ENCODE assay signal across 14 cellular contexts in the genomic region with DNA sequence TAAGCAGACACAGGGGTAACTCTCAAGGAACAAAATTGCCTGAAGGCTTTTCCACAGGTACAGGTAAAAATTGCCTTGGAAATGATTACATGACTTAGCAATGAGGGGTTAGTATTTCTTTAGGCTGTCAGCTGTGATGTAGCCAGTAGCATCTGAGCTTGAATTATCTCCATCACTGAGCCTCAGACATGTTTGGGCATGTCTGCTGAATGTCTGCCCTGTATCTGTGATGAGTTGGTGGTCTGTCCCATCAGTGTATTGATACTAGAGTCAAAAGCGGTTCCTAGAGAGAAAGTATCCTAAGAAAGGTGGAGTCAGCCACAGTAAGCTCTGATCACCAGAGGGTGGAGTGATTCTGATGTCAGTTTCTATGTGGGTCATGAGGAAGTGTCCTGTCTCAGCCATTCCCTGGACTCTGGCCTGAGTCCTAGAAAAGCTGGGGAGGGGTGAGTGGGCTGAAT. TPM values are rescaled to one million over a fixed set of nuclear protein-coding genes. Genes with fewer than 3 reads are reported as not detected.
DNase-seq lines count a peak whose midpoint lies in the region; ATAC-seq and TF ChIP-seq lines count a peak whose summit lies in the region.
"Had no signal": no experiment of that assay in that cellular context is flagged by ENCODE, and none has a peak within 500 bp of the region (broad histone marks: within the 10 kb centered on the region; RNA-seq: fewer than 3 reads in every experiment).

No MANE protein-coding gene starts in this region.

- H3K4me3 ChIP-seq in astrocyte of the spinal cord (ENCODE audit: low read depth, low read length) (no peak overlapping the region), skeletal muscle cell (ENCODE audit: low read depth, low read length) (no peak overlapping the region), uterus (no peak overlapping the region)
- H3K4me3 ChIP-seq: K562, PC-9 had no signal

- H3K27me3 Mint-ChIP-seq in glutamatergic neuron (ENCODE audit: unreplicated experiment) = peaks cover 2% of the 10 kb centered on the region
- H3K27me3 Mint-ChIP-seq: activated naive CD8-positive, alpha-beta T cell had no signal

- H3K4me3 Mint-ChIP-seq in glutamatergic neuron (ENCODE audit: unreplicated experiment) = peak overlapping the region; percentile 16
- H3K4me3 Mint-ChIP-seq: activated naive CD8-positive, alpha-beta T cell; T-helper 2 cell treated with Interferon-gamma antibody and Interleukin-4, amounts not matched to agents 5 μg/mL and 100 μg/mL, for 36 hours had no signal

- intact Hi-C loops in uterus (cut with DNase I; ENCODE audit: low total_unique reads) = no loop called here

- TF ChIP-seq CTCF in astrocyte of the spinal cord (IDR thresholded peaks at IDR 0.05; ENCODE audit: low read depth, low read length) (no peak), glutamatergic neuron (IDR thresholded peaks at IDR 0.05; ENCODE audit: partially characterized antibody, unreplicated experiment) (no peak), uterus (IDR thresholded peaks at IDR 0.05) (no peak)

- H3K27me3 ChIP-seq in uterus = no peaks in the 10 kb centered on the region

- peak overlapping the region; percentile 86 for H3K27ac Mint-ChIP-seq in glutamatergic neuron (ENCODE audit: unreplicated experiment)
- H3K27ac Mint-ChIP-seq: activated naive CD8-positive, alpha-beta T cell; T-helper 2 cell treated with Interferon-gamma antibody and Interleukin-4, amounts not matched to agents 5 μg/mL and 100 μg/mL, for 36 hours had no signal

- no peaks in the 10 kb centered on the region for H3K4me1 ChIP-seq in uterus

- peaks cover 3% of the 10 kb centered on the region for H3K9me3 Mint-ChIP-seq in glutamatergic neuron (ENCODE audit: unreplicated experiment)
- H3K9me3 Mint-ChIP-seq: T-helper 2 cell treated with Interferon-gamma antibody and Interleukin-4, amounts not matched to agents 5 μg/mL and 100 μg/mL, for 36 hours had no signal

- in situ Hi-C loops in KBM-7 (cut with MboI; ENCODE audit: low pct_unique_long_range_greater_than_20kb, low sequenced_read_pairs) = no loop called here
- in situ Hi-C loops in astrocyte of the spinal cord (cut with HindIII; ENCODE audit: low sequenced_read_pairs) = no loop called here

- H3K36me3 ChIP-seq in uterus = no peaks in the 10 kb centered on the region

- no peak overlapping the region for H3K27ac ChIP-seq in uterus
- H3K27ac ChIP-seq: PC-9 had no signal

- peaks cover 18% of the 10 kb centered on the region for H3K36me3 Mint-ChIP-seq in glutamatergic neuron (ENCODE audit: unreplicated experiment)

- ATAC-seq in GM19023 (IDR thresholded peaks at IDR 0.05; ENCODE audit: unreplicated experiment) = no peak
- ATAC-seq: K562 had no signal

- DNase-seq in KBM-7 = peak; percentile 5
- peak; percentile 22 for DNase-seq in astrocyte of the spinal cord (ENCODE audit: low read depth, low spot score)
- no peak for DNase-seq in glutamatergic neuron
- DNase-seq in skeletal muscle cell (ENCODE audit: low read depth) = peak; percentile 67
- DNase-seq in uterus = no peak
- no peak for DNase-seq in middle frontal gyrus (ENCODE audit: extremely low spot score, low spot score)
- DNase-seq: Calu3; effector CD4-positive, alpha-beta T cell; NCI-H2107; PC-9 had no signal

- H3K9me3 ChIP-seq in uterus = no peaks in the 10 kb centered on the region

- TF ChIP-seq POLR2A in uterus (IDR thresholded peaks at IDR 0.05) = no peak

- peaks cover 25% of the 10 kb centered on the region for H3K4me1 Mint-ChIP-seq in glutamatergic neuron (ENCODE audit: low read depth, unreplicated experiment)

RNA-seq across cellular contexts. Expression of a gene that starts 16.2 kb away (rescaled TPM):
- total RNA-seq in glutamatergic neuron (ENCODE audit: unreplicated experiment) (600 TPM), uterus (10 to 100 TPM in 3 of 4 donors, 1 to 10 TPM in 1; 4.1 to 34.4 (median 15.3) TPM)

Comparison
In these comparisons a context has a peak if more than half of its experiments do, and no peak if none do; other contexts are left out.
1. DNase-seq: peak in KBM-7 (single experiment), astrocyte of the spinal cord (single experiment) and skeletal muscle cell (single experiment); none in glutamatergic neuron (single experiment), uterus (0 of 2) and middle frontal gyrus (single experiment).
2. RNA of a gene that starts 16.2 kb away (total RNA-seq): 600 TPM in glutamatergic neuron (single experiment); 4.1 to 34.4 TPM in uterus; every median in the first group is over 10 times any median in the second.